33 cellular contexts compared by ENCODE assay signal in the genomic region with DNA sequence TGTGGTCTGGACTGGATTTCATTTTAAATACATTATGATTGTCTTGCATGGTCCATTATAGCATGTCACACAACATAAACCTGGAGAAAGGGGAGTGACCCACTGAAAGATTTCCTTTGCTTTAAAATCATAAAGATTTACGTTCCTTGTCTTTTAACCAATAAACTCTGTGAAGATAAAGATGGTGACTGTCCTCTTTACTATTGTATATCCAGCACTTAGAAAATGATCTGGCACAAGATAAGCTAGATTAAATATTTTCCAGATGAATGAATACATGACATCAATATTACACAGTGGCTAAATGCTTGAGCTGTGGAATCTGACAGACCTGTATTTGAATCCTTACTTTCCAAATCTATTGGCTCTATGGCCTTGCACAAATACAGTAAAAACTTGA.
"Had no signal": no experiment of that assay in that cellular context is flagged by ENCODE, and none has a peak within 500 bp of the region (broad histone marks: within the 10 kb centered on the region; RNA-seq: fewer than 3 reads in every experiment).

No MANE protein-coding gene starts in this region.

- H3K36me3 Mint-ChIP-seq: activated CD8-positive, alpha-beta memory T cell treated with anti-CD3 and anti-CD28 coated beads, Interleukin-2, amount 10 ng/mL, durations not matched to agents 7 days and 5 days; activated naive CD4-positive, alpha-beta T cell treated with anti-CD3 and anti-CD28 coated beads, Interleukin-2, amount 50 U/mL, for 24 hours; activated naive CD8-positive, alpha-beta T cell treated with anti-CD3 and anti-CD28 coated beads for 36 hours had no signal

- H3K27ac Mint-ChIP-seq: activated B cell treated with CpG ODN at 0.5 μM for 24 hours; activated CD8-positive, alpha-beta memory T cell treated with anti-CD3 and anti-CD28 coated beads, Interleukin-2, amount 10 ng/mL, durations not matched to agents 7 days and 5 days; activated CD8-positive, alpha-beta T cell treated with anti-CD3 and anti-CD28 coated beads for 36 hours; activated naive CD4-positive, alpha-beta T cell treated with anti-CD3 and anti-CD28 coated beads for 36 hours; activated naive CD4-positive, alpha-beta T cell treated with anti-CD3 and anti-CD28 coated beads, Interleukin-2, amount 50 U/mL, for 24 hours; activated naive CD8-positive, alpha-beta T cell treated with anti-CD3 and anti-CD28 coated beads for 36 hours; activated naive CD8-positive, alpha-beta T cell treated with anti-CD3 and anti-CD28 coated beads, Interleukin-2, amount 50 U/mL, for 24 hours; activated T-helper 1 cell treated with anti-CD3 and anti-CD28 coated beads, Interleukin-12 subunit alpha, Interleukin-12 subunit beta, Interleukin-2, Interleukin-4 antibody, amounts not matched to agents 30 ng/mL and 10 ng/mL and 1 ng/mL, durations not matched to agents 14 hours and 24 hours and 36 hours; activated T-helper 2 cell treated with anti-CD3 and anti-CD28 coated beads, Interferon-gamma antibody, Interleukin-2, Interleukin-4, amounts not matched to agents 10 μg/mL and 5 μg/mL and 100 μg/mL, durations not matched to agents 14 hours and 24 hours and 36 hours; effector memory CD8-positive, alpha-beta T cell; T-helper 1 cell treated with Interleukin-12 subunit alpha and Interleukin-12 subunit beta and Interleukin-4 antibody, amounts not matched to agents 30 μg/mL and 1 μg/mL, for 36 hours had no signal

- H3K4me1 ChIP-seq: adrenal gland, body of pancreas, esophagus muscularis mucosa, foreskin keratinocyte, gastrocnemius medialis, heart right ventricle had no signal

- DNase-seq: activated B cell treated with CpG ODN at 0.5 μM for 24 hours; activated CD4-positive, alpha-beta T cell treated with anti-CD3 and anti-CD28 coated beads for 48 hours; activated CD4-positive, alpha-beta T cell treated with anti-CD3 and anti-CD28 coated beads, Interleukin-2, amount 50 U/mL, for 1 hour; activated CD4-positive, alpha-beta T cell treated with anti-CD3 and anti-CD28 coated beads, Interleukin-2, amount 50 U/mL, for 48 hours; activated CD8-positive, alpha-beta memory T cell treated with anti-CD3 and anti-CD28 coated beads, Interleukin-2, amount 10 ng/mL, durations not matched to agents 7 days and 5 days; activated CD8-positive, alpha-beta memory T cell treated with anti-CD3 and anti-CD28 coated beads, Interleukin-2, amount 50 U/mL, for 4 hours; activated CD8-positive, alpha-beta T cell treated with anti-CD3 and anti-CD28 coated beads for 36 hours; activated effector memory CD4-positive, alpha-beta T cell treated with anti-CD3 and anti-CD28 coated beads, Interleukin-2, amount 50 U/mL, for 16 hours; activated naive CD4-positive, alpha-beta T cell treated with anti-CD3 and anti-CD28 coated beads for 36 hours; activated naive CD8-positive, alpha-beta T cell treated with anti-CD3 and anti-CD28 coated beads for 36 hours; activated naive CD8-positive, alpha-beta T cell treated with anti-CD3 and anti-CD28 coated beads, Interleukin-2, amount 50 U/mL, for 24 hours; activated T-cell treated with anti-CD3 and anti-CD28 coated beads, Interleukin-2, amount 50 U/mL, for 1 hour; activated T-cell treated with anti-CD3 and anti-CD28 coated beads, Interleukin-2, amount 50 U/mL, for 48 hours; adrenal gland; amygdala; aorta; body of pancreas; caudate nucleus; cortex of kidney; dermis blood vessel endothelial cell; effector CD4-positive, alpha-beta T cell; effector memory CD8-positive, alpha-beta T cell; erythroblast; gastrocnemius medialis; heart right ventricle; T1000; WERI-Rb-1 had no signal

- H3K9me3 Mint-ChIP-seq: activated B cell treated with CpG ODN at 0.5 μM for 24 hours; activated T-helper 1 cell treated with anti-CD3 and anti-CD28 coated beads, Interleukin-12 subunit alpha, Interleukin-12 subunit beta, Interleukin-2, Interleukin-4 antibody, amounts not matched to agents 30 ng/mL and 10 ng/mL and 1 ng/mL, durations not matched to agents 14 hours and 24 hours and 36 hours; T-helper 1 cell treated with Interleukin-12 subunit alpha and Interleukin-12 subunit beta and Interleukin-4 antibody, amounts not matched to agents 30 μg/mL and 1 μg/mL, for 36 hours had no signal

- H3K27ac ChIP-seq: adrenal gland, body of pancreas, esophagus muscularis mucosa, foreskin keratinocyte, gastrocnemius medialis, heart right ventricle, WERI-Rb-1 had no signal

- H3K4me3 ChIP-seq: adrenal gland, body of pancreas, esophagus muscularis mucosa, gastrocnemius medialis, heart right ventricle had no signal

- H3K4me1 Mint-ChIP-seq: activated B cell treated with CpG ODN at 0.5 μM for 24 hours; activated CD8-positive, alpha-beta memory T cell treated with anti-CD3 and anti-CD28 coated beads, Interleukin-2, amount 10 ng/mL, durations not matched to agents 7 days and 5 days; activated naive CD8-positive, alpha-beta T cell treated with anti-CD3 and anti-CD28 coated beads for 36 hours; activated naive CD8-positive, alpha-beta T cell treated with anti-CD3 and anti-CD28 coated beads, Interleukin-2, amount 50 U/mL, for 24 hours had no signal

- H3K4me3 Mint-ChIP-seq: activated B cell treated with CpG ODN at 0.5 μM for 24 hours; activated CD8-positive, alpha-beta memory T cell treated with anti-CD3 and anti-CD28 coated beads, Interleukin-2, amount 10 ng/mL, durations not matched to agents 7 days and 5 days; activated CD8-positive, alpha-beta T cell treated with anti-CD3 and anti-CD28 coated beads for 36 hours; activated naive CD4-positive, alpha-beta T cell treated with anti-CD3 and anti-CD28 coated beads for 36 hours; activated naive CD4-positive, alpha-beta T cell treated with anti-CD3 and anti-CD28 coated beads, Interleukin-2, amount 50 U/mL, for 24 hours; activated naive CD8-positive, alpha-beta T cell treated with anti-CD3 and anti-CD28 coated beads for 36 hours; activated naive CD8-positive, alpha-beta T cell treated with anti-CD3 and anti-CD28 coated beads, Interleukin-2, amount 50 U/mL, for 24 hours; activated T-helper 1 cell treated with anti-CD3 and anti-CD28 coated beads, Interleukin-12 subunit alpha, Interleukin-12 subunit beta, Interleukin-2, Interleukin-4 antibody, amounts not matched to agents 30 ng/mL and 10 ng/mL and 1 ng/mL, durations not matched to agents 14 hours and 24 hours and 36 hours; effector memory CD8-positive, alpha-beta T cell; T-helper 1 cell treated with Interleukin-12 subunit alpha and Interleukin-12 subunit beta and Interleukin-4 antibody, amounts not matched to agents 30 μg/mL and 1 μg/mL, for 36 hours had no signal

- H3K36me3 ChIP-seq: adrenal gland, esophagus muscularis mucosa, gastrocnemius medialis, heart right ventricle, WERI-Rb-1 had no signal

- H3K27me3 Mint-ChIP-seq: activated B cell treated with CpG ODN at 0.5 μM for 24 hours; activated CD8-positive, alpha-beta memory T cell treated with anti-CD3 and anti-CD28 coated beads, Interleukin-2, amount 10 ng/mL, durations not matched to agents 7 days and 5 days; activated CD8-positive, alpha-beta T cell treated with anti-CD3 and anti-CD28 coated beads for 36 hours; activated naive CD4-positive, alpha-beta T cell treated with anti-CD3 and anti-CD28 coated beads, Interleukin-2, amount 50 U/mL, for 24 hours; activated naive CD8-positive, alpha-beta T cell treated with anti-CD3 and anti-CD28 coated beads for 36 hours; activated naive CD8-positive, alpha-beta T cell treated with anti-CD3 and anti-CD28 coated beads, Interleukin-2, amount 50 U/mL, for 24 hours; effector memory CD8-positive, alpha-beta T cell had no signal

- H3K9me3 ChIP-seq: adrenal gland, body of pancreas, esophagus muscularis mucosa, gastrocnemius medialis had no signal

- H3K27me3 ChIP-seq: adrenal gland, body of pancreas, esophagus muscularis mucosa, foreskin keratinocyte, gastrocnemius medialis, heart right ventricle had no signal
